ENCODE assay signal across 10 cellular contexts in the genomic region with DNA sequence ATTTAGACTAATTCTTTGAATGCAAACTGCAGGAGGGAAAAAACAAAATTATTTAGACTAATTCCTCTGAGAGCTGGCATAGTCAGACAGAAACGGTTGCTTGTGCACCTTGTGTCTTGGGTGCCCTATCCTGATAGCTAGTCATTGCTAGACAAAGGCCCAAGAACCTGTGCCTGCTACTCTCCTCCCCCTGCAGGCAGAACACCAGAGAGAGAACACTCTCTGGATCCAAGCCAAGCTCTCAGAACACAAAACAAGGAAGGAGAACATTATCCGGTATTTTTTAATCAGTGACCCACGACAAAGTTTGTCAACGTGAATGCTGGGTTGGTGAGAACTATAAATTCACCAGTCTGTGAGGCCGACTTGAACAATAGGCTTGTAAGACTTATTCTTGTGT. TPM values are rescaled to one million over a fixed set of nuclear protein-coding genes. Genes with fewer than 3 reads are reported as not detected.
DNase-seq lines count a peak whose midpoint lies in the region; ATAC-seq, FAIRE-seq and TF ChIP-seq lines count a peak whose summit lies in the region.
"Had no signal": no experiment of that assay in that cellular context is flagged by ENCODE, and none has a peak within 500 bp of the region (broad histone marks: within the 10 kb centered on the region; RNA-seq: fewer than 3 reads in every experiment).

No MANE protein-coding gene starts in this region.

- peaks cover 2% of the 10 kb centered on the region for H3K27me3 Mint-ChIP-seq in astrocyte (ENCODE audit: low read depth, unreplicated experiment)
- H3K27me3 Mint-ChIP-seq in type B pancreatic cell = no peaks in the 10 kb centered on the region
- peaks cover 0 to 19% (median 14%) of the 10 kb centered on the region in 5 donors for H3K27me3 Mint-ChIP-seq in naive thymus-derived CD4-positive, alpha-beta T cell

- DNase-seq in SIG-M5 treated with dmso at 0.1 percent for 504 hours (lab: John Stamatoyannopoulos, UW; ENCODE audit: unreplicated experiment) = peak; percentile 10
- DNase-seq in SIG-M5 (lab: John Stamatoyannopoulos, UW) = no peak
- no peak for DNase-seq in astrocyte (ENCODE audit: low read depth)
- DNase-seq in kidney = no peak
- DNase-seq in type B pancreatic cell (ENCODE audit: extremely low spot score, unreplicated experiment) = no peak
- DNase-seq in naive thymus-derived CD4-positive, alpha-beta T cell = no peak
- DNase-seq: activated CD8-positive, alpha-beta memory T cell treated with anti-CD3 and anti-CD28 coated beads, Interleukin-2, amount 50 U/mL, for 48 hours had no signal

- no peaks in the 10 kb centered on the region for H4K20me1 ChIP-seq in astrocyte (ENCODE audit: insufficient read depth, low read length)

- POLR2A ChIA-PET in naive thymus-derived CD4-positive, alpha-beta T cell (lab: Charles Lee) = no interaction called here

- H3K9ac ChIP-seq in astrocyte (ENCODE audit: low read length) (no peak overlapping the region), kidney (ENCODE audit: low read length in 2 of 2) (no peak overlapping the region)

- H3K4me1 Mint-ChIP-seq in astrocyte (ENCODE audit: low read depth, unreplicated experiment) (no peaks in the 10 kb centered on the region), type B pancreatic cell (ENCODE audit: unreplicated experiment) (peaks cover 7% of the 10 kb centered on the region)
- H3K4me1 Mint-ChIP-seq in naive thymus-derived CD4-positive, alpha-beta T cell = no peaks in the 10 kb centered on the region

- H3K36me3 ChIP-seq in astrocyte (ENCODE audit: insufficient read depth, low read length) = no peaks in the 10 kb centered on the region
- H3K36me3 ChIP-seq in kidney (ENCODE audit: control insufficient read depth in 1 of 2, insufficient read depth in 2 of 2, low read length in 2 of 2) = no peaks in the 10 kb centered on the region
- H3K36me3 ChIP-seq in naive thymus-derived CD4-positive, alpha-beta T cell (ENCODE audit: control insufficient read depth in 2 of 3, insufficient read depth in 3 of 3, low read length in 3 of 3) = no peaks in the 10 kb centered on the region
- H3K36me3 ChIP-seq: SJSA1 had no signal

- CTCF ChIA-PET in naive thymus-derived CD4-positive, alpha-beta T cell (lab: Charles Lee) = no interaction called here

- ATAC-seq in GM21526 (IDR thresholded peaks at IDR 0.05; ENCODE audit: low FRiP score, unreplicated experiment) = no peak
- ATAC-seq in HG03432 (IDR thresholded peaks at IDR 0.05; ENCODE audit: unreplicated experiment) = no peak
- ATAC-seq in naive thymus-derived CD4-positive, alpha-beta T cell = no peak

- FAIRE-seq in astrocyte (lab: Jason Lieb, UNC) (no peak), kidney (lab: Jason Lieb, UNC) (no peak)

- H3K9me3 ChIP-seq in astrocyte (ENCODE audit: insufficient read depth, low read depth, low read length) (no peaks in the 10 kb centered on the region), kidney (ENCODE audit: control insufficient read depth in 1 of 2, low read length in 2 of 2) (no peaks in the 10 kb centered on the region)
- no peaks in the 10 kb centered on the region for H3K9me3 ChIP-seq in naive thymus-derived CD4-positive, alpha-beta T cell (ENCODE audit: control insufficient read depth in 2 of 3, low read length in 3 of 3)
- H3K9me3 ChIP-seq: SJSA1 had no signal

- TF ChIP-seq CTCF in astrocyte (IDR thresholded peaks at IDR 0.05; ENCODE audit: insufficient read depth, low read depth, low read length) (no peak), kidney (IDR thresholded peaks at IDR 0.05; ENCODE audit: borderline replicate concordance, extremely low read depth, insufficient read depth) (peak; percentile 49), type B pancreatic cell (conservative IDR thresholded peaks at IDR 0.05) (peak; percentile 33)

- peak overlapping the region; percentile 10 for H2AFZ ChIP-seq in astrocyte (ENCODE audit: low read depth, low read length)

- H3K4me3 Mint-ChIP-seq in astrocyte (ENCODE audit: unreplicated experiment) = no peak overlapping the region
- no peak overlapping the region for H3K4me3 Mint-ChIP-seq in type B pancreatic cell
- H3K4me3 Mint-ChIP-seq in naive thymus-derived CD4-positive, alpha-beta T cell = no peak overlapping the region

- H3K27ac Mint-ChIP-seq in astrocyte (ENCODE audit: unreplicated experiment) (no peak overlapping the region), type B pancreatic cell (no peak overlapping the region)
- H3K27ac Mint-ChIP-seq in naive thymus-derived CD4-positive, alpha-beta T cell = peak overlapping the region in 1 of 9 donors; percentile 8

- H3K36me3 Mint-ChIP-seq in astrocyte (ENCODE audit: low read depth, unreplicated experiment) (no peaks in the 10 kb centered on the region), type B pancreatic cell (no peaks in the 10 kb centered on the region)
- peaks cover 0 to 4% (median 0%) of the 10 kb centered on the region in 5 donors for H3K36me3 Mint-ChIP-seq in naive thymus-derived CD4-positive, alpha-beta T cell

- H3K4me2 ChIP-seq in astrocyte (ENCODE audit: low read length) = no peak overlapping the region

- H3K4me1 ChIP-seq in astrocyte (ENCODE audit: insufficient read depth, low read length) = no peaks in the 10 kb centered on the region
- peaks cover 0 to 5% of the 10 kb centered on the region in 2 donors for H3K4me1 ChIP-seq in kidney (ENCODE audit: control insufficient read depth in 1 of 2, insufficient read depth in 1 of 2, low read depth in 1 of 2, low read length in 2 of 2)
- H3K4me1 ChIP-seq in naive thymus-derived CD4-positive, alpha-beta T cell (ENCODE audit: control insufficient read depth in 2 of 2, insufficient read depth in 2 of 2, low read length in 2 of 2) = no peaks in the 10 kb centered on the region
- H3K4me1 ChIP-seq: SJSA1 had no signal

- H3K9me3 Mint-ChIP-seq in astrocyte (ENCODE audit: unreplicated experiment) = peaks cover 3% of the 10 kb centered on the region
- peaks cover 5% of the 10 kb centered on the region for H3K9me3 Mint-ChIP-seq in type B pancreatic cell
- H3K9me3 Mint-ChIP-seq in naive thymus-derived CD4-positive, alpha-beta T cell = peaks cover 0 to 5% (median 0%) of the 10 kb centered on the region in 11 donors

- H3K27ac ChIP-seq in astrocyte (ENCODE audit: low read depth, low read length) = no peak overlapping the region
- no peak overlapping the region for H3K27ac ChIP-seq in kidney (ENCODE audit: low read depth in 2 of 2, low read length in 2 of 2)
- H3K27ac ChIP-seq in naive thymus-derived CD4-positive, alpha-beta T cell (ENCODE audit: low read depth, low read length) = no peak overlapping the region
- H3K27ac ChIP-seq: SJSA1 had no signal

- intact Hi-C loops in kidney (cut with DNase I) = no loop called here
- intact Hi-C loops in naive thymus-derived CD4-positive, alpha-beta T cell (cut with micrococcal nuclease) = no loop called here

- H3K79me2 ChIP-seq in astrocyte (ENCODE audit: insufficient read depth, low read length) = no peaks in the 10 kb centered on the region

- no peaks in the 10 kb centered on the region for H3K27me3 ChIP-seq in astrocyte (ENCODE audit: insufficient read depth, low read length)
- no peaks in the 10 kb centered on the region for H3K27me3 ChIP-seq in naive thymus-derived CD4-positive, alpha-beta T cell (ENCODE audit: control insufficient read depth in 2 of 2, insufficient read depth in 2 of 2, low read length in 2 of 2)
- H3K27me3 ChIP-seq: SJSA1 had no signal

- H3K4me3 ChIP-seq in astrocyte (ENCODE audit: insufficient read depth, low read depth, low read length) (no peak overlapping the region), kidney (ENCODE audit: low read length in 2 of 2) (no peak overlapping the region)
- no peak overlapping the region for H3K4me3 ChIP-seq in naive thymus-derived CD4-positive, alpha-beta T cell (ENCODE audit: low read length)
- H3K4me3 ChIP-seq: SJSA1 had no signal

RNA-seq across cellular contexts. Expression of gene PPP1R9A, which starts 18.9 kb away (rescaled TPM):
- 5.1 and 7.5 TPM in 2 replicates for total RNA-seq in astrocyte
- 25.7 TPM for total RNA-seq in kidney
- polyA plus RNA-seq in kidney (ENCODE audit: insufficient read depth, low read depth, low replicate concordance) = 2.6 TPM
- 21.3 and 24.0 TPM in 2 replicates for total RNA-seq in type B pancreatic cell (ENCODE audit: low replicate concordance)
- 1 to 10 TPM in 1 of 5 experiments, under 1 TPM in 1, not detected in 3; 0.21 to 1.4 TPM for total RNA-seq in naive thymus-derived CD4-positive, alpha-beta T cell
- not detected for polyA plus RNA-seq in naive thymus-derived CD4-positive, alpha-beta T cell
- total RNA-seq: SJSA1 had no signal
